In the genomic region with DNA sequence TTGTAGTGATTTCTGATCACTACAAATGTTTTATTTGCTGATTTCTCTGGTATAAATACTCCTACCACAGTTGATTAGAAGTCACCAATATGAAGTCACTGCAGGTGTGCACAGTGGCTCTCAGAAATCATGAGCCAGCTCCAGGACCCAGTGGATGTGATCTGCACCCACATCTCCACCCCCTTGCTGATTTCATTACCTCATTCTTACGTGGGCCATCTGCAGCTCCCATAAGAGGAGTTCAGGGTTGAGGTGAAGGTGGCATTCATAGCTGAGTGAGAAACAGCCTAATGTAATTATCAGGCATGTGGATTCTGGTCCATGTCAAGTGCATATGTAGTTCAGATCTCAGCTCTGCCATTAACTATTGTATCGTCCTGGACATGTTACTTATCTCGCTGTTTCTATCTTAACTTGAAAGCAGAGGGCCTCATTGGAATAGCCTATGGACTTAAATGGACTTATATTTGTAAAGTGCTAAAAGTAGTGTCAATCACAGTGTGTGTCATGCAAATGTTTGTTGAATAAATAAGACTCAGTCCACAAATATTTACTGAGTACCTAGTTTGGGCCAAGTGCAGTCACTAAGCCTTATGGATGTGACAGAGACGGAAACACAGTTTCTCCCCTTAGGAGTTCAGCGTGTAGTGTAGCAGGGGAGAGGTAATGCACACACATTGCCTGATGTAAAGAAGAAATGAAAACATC, we compare ENCODE assay signal across 1 cellular context.
TF ChIP-seq lines count a peak whose summit lies in the region.

No MANE protein-coding gene starts in this region.

TF ChIP-seq in HepG2, 621 proteins besides CTCF, POLR2A, EP300 and RAD21 (continued from another document):
- TF ChIP-seq, protein P1, sequence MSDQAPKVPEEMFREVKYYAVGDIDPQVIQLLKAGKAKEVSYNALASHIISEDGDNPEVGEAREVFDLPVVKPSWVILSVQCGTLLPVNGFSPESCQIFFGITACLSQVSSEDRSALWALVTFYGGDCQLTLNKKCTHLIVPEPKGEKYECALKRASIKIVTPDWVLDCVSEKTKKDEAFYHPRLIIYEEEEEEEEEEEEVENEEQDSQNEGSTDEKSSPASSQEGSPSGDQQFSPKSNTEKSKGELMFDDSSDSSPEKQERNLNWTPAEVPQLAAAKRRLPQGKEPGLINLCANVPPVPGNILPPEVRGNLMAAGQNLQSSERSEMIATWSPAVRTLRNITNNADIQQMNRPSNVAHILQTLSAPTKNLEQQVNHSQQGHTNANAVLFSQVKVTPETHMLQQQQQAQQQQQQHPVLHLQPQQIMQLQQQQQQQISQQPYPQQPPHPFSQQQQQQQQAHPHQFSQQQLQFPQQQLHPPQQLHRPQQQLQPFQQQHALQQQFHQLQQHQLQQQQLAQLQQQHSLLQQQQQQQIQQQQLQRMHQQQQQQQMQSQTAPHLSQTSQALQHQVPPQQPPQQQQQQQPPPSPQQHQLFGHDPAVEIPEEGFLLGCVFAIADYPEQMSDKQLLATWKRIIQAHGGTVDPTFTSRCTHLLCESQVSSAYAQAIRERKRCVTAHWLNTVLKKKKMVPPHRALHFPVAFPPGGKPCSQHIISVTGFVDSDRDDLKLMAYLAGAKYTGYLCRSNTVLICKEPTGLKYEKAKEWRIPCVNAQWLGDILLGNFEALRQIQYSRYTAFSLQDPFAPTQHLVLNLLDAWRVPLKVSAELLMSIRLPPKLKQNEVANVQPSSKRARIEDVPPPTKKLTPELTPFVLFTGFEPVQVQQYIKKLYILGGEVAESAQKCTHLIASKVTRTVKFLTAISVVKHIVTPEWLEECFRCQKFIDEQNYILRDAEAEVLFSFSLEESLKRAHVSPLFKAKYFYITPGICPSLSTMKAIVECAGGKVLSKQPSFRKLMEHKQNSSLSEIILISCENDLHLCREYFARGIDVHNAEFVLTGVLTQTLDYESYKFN (CRISPR knock-in tag; conservative IDR thresholded peaks at IDR 0.05): peak; percentile 47; the same call in 1 of the 2 replicates
- TF ChIP-seq IKZF1 (IDR thresholded peaks at IDR 0.05) (no peak), ZNF710 (CRISPR knock-in tag; IDR thresholded peaks at IDR 0.05; ENCODE audit: borderline replicate concordance) (no peak), THAP7 (CRISPR knock-in tag; IDR thresholded peaks at IDR 0.05) (no peak), FOXP1 (IDR thresholded peaks at IDR 0.05) (no peak), FOXP1 (CRISPR knock-in tag; IDR thresholded peaks at IDR 0.05) (peak; percentile 69), TBX3 (IDR thresholded peaks at IDR 0.05; ENCODE audit: borderline replicate concordance) (peak; percentile 95; the same call in 1 of the 2 replicates), FOXK1 (CRISPR knock-in tag; IDR thresholded peaks at IDR 0.05; ENCODE audit: borderline replicate concordance, low read depth) (0 out of 2 replicates have a peak, but pooled peaks have one; percentile 24), ZNF543 (CRISPR knock-in tag; IDR thresholded peaks at IDR 0.05) (no peak), GFI1 (CRISPR knock-in tag; IDR thresholded peaks at IDR 0.05; ENCODE audit: borderline replicate concordance) (peak; percentile 69; the same call in 1 of the 2 replicates), ZMYM2 (CRISPR knock-in tag; IDR thresholded peaks at IDR 0.05) (no peak), JUNB (CRISPR knock-in tag; IDR thresholded peaks at IDR 0.05; ENCODE audit: borderline replicate concordance) (0 out of 2 replicates have a peak, but pooled peaks have one; percentile 34)
TF ChIP-seq in HepG2: peak in this region for 28.
